Comparison of ENCODE assay signal across 1 cellular context in the genomic region with DNA sequence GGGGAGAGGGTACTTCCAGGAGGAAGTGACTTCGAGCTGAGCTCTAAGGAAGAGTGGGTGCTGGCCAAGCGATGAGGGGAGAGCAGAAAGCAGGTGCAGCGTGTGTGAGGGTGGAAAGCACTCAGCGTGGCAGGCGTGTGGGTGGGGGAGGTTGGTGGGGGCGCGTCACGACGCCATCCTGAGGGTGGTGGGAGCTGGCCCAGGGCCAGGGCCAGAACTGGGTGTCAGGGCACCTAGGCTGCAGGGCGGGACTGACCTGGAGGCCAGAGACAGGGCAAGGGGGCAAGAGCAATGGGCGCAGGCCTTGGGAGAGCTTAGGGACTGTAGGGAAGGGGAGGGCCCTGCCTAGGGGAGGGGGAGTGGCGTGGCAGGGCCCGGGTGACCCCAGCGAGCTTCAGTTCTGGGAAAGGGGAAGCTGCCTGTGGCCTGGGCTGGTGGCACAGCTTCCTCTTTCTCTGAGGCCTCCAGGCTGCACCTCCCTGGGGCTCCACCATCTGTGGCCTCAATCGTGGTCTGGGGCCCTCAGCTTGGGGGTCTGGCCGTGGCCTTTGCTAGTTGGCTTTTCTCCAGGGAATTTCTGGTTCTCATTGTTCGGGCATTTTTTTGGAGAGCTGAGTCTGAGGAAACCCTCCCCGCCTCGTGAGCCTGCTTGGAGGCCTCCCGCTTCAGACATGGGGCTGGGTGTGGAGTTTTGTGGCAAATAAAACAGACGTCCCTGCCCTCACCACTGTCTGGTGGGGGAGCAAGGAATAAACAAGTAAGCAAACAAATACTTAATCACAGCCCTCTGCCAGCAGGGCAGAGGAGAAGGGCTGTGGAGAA.
TF ChIP-seq lines count a peak whose summit lies in the region.

No MANE protein-coding gene starts in this region.

TF ChIP-seq in Ishikawa, 13 proteins besides CTCF, POLR2A, EP300 and RAD21 (continued from another document):
- TF ChIP-seq, protein P1, sequence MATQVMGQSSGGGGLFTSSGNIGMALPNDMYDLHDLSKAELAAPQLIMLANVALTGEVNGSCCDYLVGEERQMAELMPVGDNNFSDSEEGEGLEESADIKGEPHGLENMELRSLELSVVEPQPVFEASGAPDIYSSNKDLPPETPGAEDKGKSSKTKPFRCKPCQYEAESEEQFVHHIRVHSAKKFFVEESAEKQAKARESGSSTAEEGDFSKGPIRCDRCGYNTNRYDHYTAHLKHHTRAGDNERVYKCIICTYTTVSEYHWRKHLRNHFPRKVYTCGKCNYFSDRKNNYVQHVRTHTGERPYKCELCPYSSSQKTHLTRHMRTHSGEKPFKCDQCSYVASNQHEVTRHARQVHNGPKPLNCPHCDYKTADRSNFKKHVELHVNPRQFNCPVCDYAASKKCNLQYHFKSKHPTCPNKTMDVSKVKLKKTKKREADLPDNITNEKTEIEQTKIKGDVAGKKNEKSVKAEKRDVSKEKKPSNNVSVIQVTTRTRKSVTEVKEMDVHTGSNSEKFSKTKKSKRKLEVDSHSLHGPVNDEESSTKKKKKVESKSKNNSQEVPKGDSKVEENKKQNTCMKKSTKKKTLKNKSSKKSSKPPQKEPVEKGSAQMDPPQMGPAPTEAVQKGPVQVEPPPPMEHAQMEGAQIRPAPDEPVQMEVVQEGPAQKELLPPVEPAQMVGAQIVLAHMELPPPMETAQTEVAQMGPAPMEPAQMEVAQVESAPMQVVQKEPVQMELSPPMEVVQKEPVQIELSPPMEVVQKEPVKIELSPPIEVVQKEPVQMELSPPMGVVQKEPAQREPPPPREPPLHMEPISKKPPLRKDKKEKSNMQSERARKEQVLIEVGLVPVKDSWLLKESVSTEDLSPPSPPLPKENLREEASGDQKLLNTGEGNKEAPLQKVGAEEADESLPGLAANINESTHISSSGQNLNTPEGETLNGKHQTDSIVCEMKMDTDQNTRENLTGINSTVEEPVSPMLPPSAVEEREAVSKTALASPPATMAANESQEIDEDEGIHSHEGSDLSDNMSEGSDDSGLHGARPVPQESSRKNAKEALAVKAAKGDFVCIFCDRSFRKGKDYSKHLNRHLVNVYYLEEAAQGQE (IDR thresholded peaks at IDR 0.05; ENCODE audit: low read depth), result no peak
- no peak for TF ChIP-seq CREB1 (IDR thresholded peaks at IDR 0.05; ENCODE audit: low read depth)
TF ChIP-seq in Ishikawa: peak in this region for 2.
